In the genomic region with DNA sequence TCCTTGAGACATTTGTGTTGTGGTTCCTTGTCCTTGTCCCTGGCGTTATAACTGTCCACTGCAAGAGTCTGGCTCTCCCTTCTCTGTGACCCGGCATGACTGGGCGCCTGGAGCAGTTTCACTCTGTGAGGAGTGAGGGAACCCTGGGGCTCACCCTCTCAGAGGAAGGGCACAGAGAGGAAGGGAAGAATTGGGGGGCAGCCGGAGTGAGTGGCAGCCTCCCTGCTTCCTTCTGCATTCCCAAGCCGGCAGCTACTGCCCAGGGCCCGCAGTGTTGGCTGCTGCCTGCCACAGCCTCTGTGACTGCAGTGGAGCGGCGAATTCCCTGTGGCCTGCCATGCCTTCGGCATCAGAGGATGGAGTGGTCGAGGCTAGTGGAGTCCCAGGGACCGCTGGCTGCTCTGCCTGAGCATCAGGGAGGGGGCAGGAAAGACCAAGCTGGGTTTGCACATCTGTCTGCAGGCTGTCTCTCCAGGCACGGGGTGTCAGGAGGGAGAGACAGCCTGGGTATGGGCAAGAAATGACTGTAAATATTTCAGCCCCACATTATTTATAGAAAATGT, we compare ENCODE assay signal across 20 cellular contexts. TPM values are rescaled to one million over a fixed set of nuclear protein-coding genes. Genes with fewer than 3 reads are reported as not detected.
DNase-seq lines count a peak whose midpoint lies in the region; ATAC-seq, FAIRE-seq and TF ChIP-seq lines count a peak whose summit lies in the region.
"Had no signal": no experiment of that assay in that cellular context is flagged by ENCODE, and none has a peak within 500 bp of the region (broad histone marks: within the 10 kb centered on the region; RNA-seq: fewer than 3 reads in every experiment).

No MANE protein-coding gene starts in this region.

- H3K36me3 Mint-ChIP-seq in activated CD4-positive, alpha-beta memory T cell treated with anti-CD3 and anti-CD28 coated beads, Interleukin-2, amount 10 ng/mL, durations not matched to agents 7 days and 5 days (ENCODE audit: low read depth) = peaks cover 37% of the 10 kb centered on the region

- intact Hi-C loops in Right ventricle myocardium superior (cut with DNase I) = no loop called here

- no peak overlapping the region for H3K4me3 Mint-ChIP-seq in activated CD4-positive, alpha-beta memory T cell treated with anti-CD3 and anti-CD28 coated beads, Interleukin-2, amount 10 ng/mL, durations not matched to agents 7 days and 5 days
- H3K4me3 Mint-ChIP-seq: activated naive CD8-positive, alpha-beta T cell treated with anti-CD3 and anti-CD28 coated beads, Interleukin-2, amount 10 ng/mL, durations not matched to agents 7 days and 5 days; neural progenitor cell had no signal

- DNase-seq in GM12891 (ENCODE audit: insufficient read length, low spot score) (peak; percentile 30), Right ventricle myocardium superior (no peak), retina (peak; percentile 45)
- DNase-seq in activated CD4-positive, alpha-beta memory T cell treated with anti-CD3 and anti-CD28 coated beads, Interleukin-2, amount 10 ng/mL, durations not matched to agents 7 days and 5 days = no peak
- DNase-seq: activated CD4-positive, alpha-beta T cell treated with anti-CD3 and anti-CD28 coated beads, Interleukin-2, amount 50 U/mL, for 1 hour; activated naive CD8-positive, alpha-beta T cell treated with anti-CD3 and anti-CD28 coated beads, Interleukin-2, amount 10 ng/mL, durations not matched to agents 7 days and 5 days; activated T-cell treated with anti-CD3 and anti-CD28 coated beads, Interleukin-2, amount 50 U/mL, for 48 hours; AML-193; NCI-H1930; NCI-H526 treated with DMSO at 0.1 percent for 48 hours; thyroid gland had no signal

- CTCF ChIA-PET in activated CD4-positive, alpha-beta memory T cell treated with anti-CD3 and anti-CD28 coated beads, Interleukin-2, amount 10 ng/mL, durations not matched to agents 7 days and 5 days (lab: Charles Lee) = no interaction called here

- H3K27me3 Mint-ChIP-seq in activated CD4-positive, alpha-beta memory T cell treated with anti-CD3 and anti-CD28 coated beads, Interleukin-2, amount 10 ng/mL, durations not matched to agents 7 days and 5 days = no peaks in the 10 kb centered on the region
- H3K27me3 Mint-ChIP-seq: activated naive CD8-positive, alpha-beta T cell treated with anti-CD3 and anti-CD28 coated beads, Interleukin-2, amount 10 ng/mL, durations not matched to agents 7 days and 5 days had no signal

- no peak for TF ChIP-seq CTCF in VCaP (conservative IDR thresholded peaks at IDR 0.05)

- peak overlapping the region; percentile 41; the same call in 1 of the 2 replicates for H3K27ac ChIP-seq in VCaP
- H3K27ac ChIP-seq: foreskin keratinocyte, neural progenitor cell, right lobe of liver had no signal

- no peaks in the 10 kb centered on the region for H3K9me3 Mint-ChIP-seq in activated CD4-positive, alpha-beta memory T cell treated with anti-CD3 and anti-CD28 coated beads, Interleukin-2, amount 10 ng/mL, durations not matched to agents 7 days and 5 days
- H3K9me3 Mint-ChIP-seq: activated naive CD8-positive, alpha-beta T cell treated with anti-CD3 and anti-CD28 coated beads, Interleukin-2, amount 10 ng/mL, durations not matched to agents 7 days and 5 days; neural progenitor cell had no signal

- no peak for FAIRE-seq in GM12891 (lab: Jason Lieb, UNC)
- FAIRE-seq: D721Med, endometrium had no signal

- POLR2A ChIA-PET in activated CD4-positive, alpha-beta memory T cell treated with anti-CD3 and anti-CD28 coated beads, Interleukin-2, amount 10 ng/mL, durations not matched to agents 7 days and 5 days (lab: Charles Lee) = interaction anchor here (0.9 kb wide), 1 partner anchor 9 kb away, joined by 3 read pairs; no protein-coding TSS in a partner anchor

- ATAC-seq in Right ventricle myocardium superior (ENCODE audit: poor library complexity) (peak; percentile 1), GM18873 (IDR thresholded peaks at IDR 0.05; ENCODE audit: low FRiP score, unreplicated experiment) (no peak), GM19023 (IDR thresholded peaks at IDR 0.05; ENCODE audit: unreplicated experiment) (no peak)

- H3K27ac Mint-ChIP-seq in activated CD4-positive, alpha-beta memory T cell treated with anti-CD3 and anti-CD28 coated beads, Interleukin-2, amount 10 ng/mL, durations not matched to agents 7 days and 5 days = no peak overlapping the region
- H3K27ac Mint-ChIP-seq: neural progenitor cell had no signal

- TF ChIP-seq POLR2A in GM12891 (IDR thresholded peaks at IDR 0.05; ENCODE audit: low read depth, low read length) = no peak

- no peaks in the 10 kb centered on the region for H3K4me1 Mint-ChIP-seq in activated CD4-positive, alpha-beta memory T cell treated with anti-CD3 and anti-CD28 coated beads, Interleukin-2, amount 10 ng/mL, durations not matched to agents 7 days and 5 days
- H3K4me1 Mint-ChIP-seq: activated naive CD8-positive, alpha-beta T cell treated with anti-CD3 and anti-CD28 coated beads, Interleukin-2, amount 10 ng/mL, durations not matched to agents 7 days and 5 days; neural progenitor cell had no signal

TF ChIP-seq in GM12891, 5 proteins besides CTCF, POLR2A, EP300 and RAD21:
- TF ChIP-seq POU2F2 (IDR thresholded peaks at IDR 0.05; ENCODE audit: low read depth, low read length) = no peak
- TF ChIP-seq TAF1 (IDR thresholded peaks at IDR 0.05; ENCODE audit: low read depth, low read length) = no peak
- no peak for TF ChIP-seq PAX5 (IDR thresholded peaks at IDR 0.05; ENCODE audit: insufficient read depth, low read length, severe bottlenecking)
- TF ChIP-seq POLR2AphosphoS5 (IDR thresholded peaks at IDR 0.05; ENCODE audit: low read depth, low read length) = no peak
- TF ChIP-seq SPI1 (IDR thresholded peaks at IDR 0.05; ENCODE audit: low read depth, low read length) = no peak

RNA-seq across cellular contexts. Expression of a gene that starts 23.0 kb away (rescaled TPM):
- polyA plus RNA-seq in GM12891 (2012; ENCODE audit: low read depth, missing spikeins) = not detected
- total RNA-seq in Right ventricle myocardium superior = 2,568 TPM
- total RNA-seq in activated CD4-positive, alpha-beta memory T cell treated with anti-CD3 and anti-CD28 coated beads, Interleukin-2, amount 10 ng/mL, durations not matched to agents 7 days and 5 days = not detected
- total RNA-seq: foreskin keratinocyte, lung microvascular endothelial cell, thyroid gland had no signal
- polyA plus RNA-seq: foreskin keratinocyte had no signal

RNA-seq across cellular contexts. Expression of a gene that starts 48.8 kb away (rescaled TPM):
- polyA plus RNA-seq in GM12891 (2012; ENCODE audit: low read depth, missing spikeins) = 11.8 TPM
- total RNA-seq in Right ventricle myocardium superior = 11.1 TPM
- total RNA-seq in activated CD4-positive, alpha-beta memory T cell treated with anti-CD3 and anti-CD28 coated beads, Interleukin-2, amount 10 ng/mL, durations not matched to agents 7 days and 5 days = not detected
- total RNA-seq: foreskin keratinocyte, lung microvascular endothelial cell had no signal
- polyA plus RNA-seq: foreskin keratinocyte had no signal

RNA-seq across cellular contexts. Expression of a gene that starts 59.6 kb away (rescaled TPM):
- polyA plus RNA-seq in GM12891 (2012; ENCODE audit: low read depth, missing spikeins) = 15.8 TPM
- total RNA-seq in Right ventricle myocardium superior = 39.7 TPM
- total RNA-seq in activated CD4-positive, alpha-beta memory T cell treated with anti-CD3 and anti-CD28 coated beads, Interleukin-2, amount 10 ng/mL, durations not matched to agents 7 days and 5 days = 100 to 1,000 TPM in 1 of 2 experiments, 10 to 100 TPM in 1; 99.4 to 107 TPM

Comparison
In these comparisons a context has a peak if more than half of its experiments do, and no peak if none do; other contexts are left out.
1. DNase-seq: peak in GM12891 (single experiment) and retina (single experiment); none in Right ventricle myocardium superior (single experiment) and activated CD4-positive, alpha-beta memory T cell treated with anti-CD3 and anti-CD28 coated beads, Interleukin-2, amount 10 ng/mL, durations not matched to agents 7 days and 5 days (single experiment).
2. RNA of a gene that starts 23.0 kb away (total RNA-seq): 2,568 TPM in Right ventricle myocardium superior (single experiment); not detected in activated CD4-positive, alpha-beta memory T cell treated with anti-CD3 and anti-CD28 coated beads, Interleukin-2, amount 10 ng/mL, durations not matched to agents 7 days and 5 days; every median in the first group is over 1,000 times any median in the second.
3. RNA of a gene that starts 48.8 kb away (total RNA-seq): 11.1 TPM in Right ventricle myocardium superior (single experiment); not detected in activated CD4-positive, alpha-beta memory T cell treated with anti-CD3 and anti-CD28 coated beads, Interleukin-2, amount 10 ng/mL, durations not matched to agents 7 days and 5 days; every median in the first group is over 10 times any median in the second.